In genomic region chr2:233832869-233833812, GRCh38 we compare ENCODE assay signal across 9 cellular contexts. TPM values are rescaled to one million over a fixed set of nuclear protein-coding genes. Genes with fewer than 3 reads are reported as not detected.
DNase-seq lines count a peak whose midpoint lies in the region; ATAC-seq and TF ChIP-seq lines count a peak whose summit lies in the region.
"Had no signal": no experiment of that assay in that cellular context is flagged by ENCODE, and none has a peak within 500 bp of the region (broad histone marks: within the 10 kb centered on the region; RNA-seq: fewer than 3 reads in every experiment).

No MANE protein-coding gene starts in this region.

- TF ChIP-seq CTCF in endothelial cell (IDR thresholded peaks at IDR 0.05; ENCODE audit: unreplicated experiment) = no peak
- TF ChIP-seq CTCF in retinal pigment epithelial cell (conservative IDR thresholded peaks at IDR 0.05; ENCODE audit: low read depth, low read length) = peak; percentile 61

- H3K27me3 Mint-ChIP-seq in activated T-cell treated with anti-CD3 and anti-CD28 coated beads, Interleukin-2, amount 50 U/mL, for 24 hours = no peaks in the 10 kb centered on the region
- H3K27me3 Mint-ChIP-seq in activated T-cell treated with anti-CD3 and anti-CD28 coated beads, Interleukin-2, amount 50 U/mL, for 4 hours (ENCODE audit: low read depth) = no peaks in the 10 kb centered on the region
- peaks cover 6% of the 10 kb centered on the region for H3K27me3 Mint-ChIP-seq in endothelial cell (ENCODE audit: unreplicated experiment)

- no peak overlapping the region for H3K27ac Mint-ChIP-seq in activated T-cell treated with anti-CD3 and anti-CD28 coated beads, Interleukin-2, amount 50 U/mL, for 24 hours
- no peak overlapping the region for H3K27ac Mint-ChIP-seq in endothelial cell (ENCODE audit: unreplicated experiment)

- peaks cover 3% of the 10 kb centered on the region for H3K4me1 Mint-ChIP-seq in activated T-cell treated with anti-CD3 and anti-CD28 coated beads, Interleukin-2, amount 50 U/mL, for 24 hours (ENCODE audit: low read depth)
- peaks cover 1% of the 10 kb centered on the region for H3K4me1 Mint-ChIP-seq in activated T-cell treated with anti-CD3 and anti-CD28 coated beads, Interleukin-2, amount 50 U/mL, for 4 hours (ENCODE audit: low read depth)
- H3K4me1 Mint-ChIP-seq in endothelial cell (ENCODE audit: unreplicated experiment) = no peaks in the 10 kb centered on the region

- peaks cover 44% of the 10 kb centered on the region for H3K36me3 Mint-ChIP-seq in activated T-cell treated with anti-CD3 and anti-CD28 coated beads, Interleukin-2, amount 50 U/mL, for 24 hours (ENCODE audit: low read depth)
- H3K36me3 Mint-ChIP-seq in activated T-cell treated with anti-CD3 and anti-CD28 coated beads, Interleukin-2, amount 50 U/mL, for 4 hours (ENCODE audit: insufficient read depth) = no peaks in the 10 kb centered on the region
- H3K36me3 Mint-ChIP-seq in endothelial cell (ENCODE audit: low read depth, unreplicated experiment) = peaks cover 1% of the 10 kb centered on the region

- H3K4me3 Mint-ChIP-seq in activated T-cell treated with anti-CD3 and anti-CD28 coated beads, Interleukin-2, amount 50 U/mL, for 24 hours = no peak overlapping the region
- no peak overlapping the region for H3K4me3 Mint-ChIP-seq in activated T-cell treated with anti-CD3 and anti-CD28 coated beads, Interleukin-2, amount 50 U/mL, for 4 hours
- H3K4me3 Mint-ChIP-seq in endothelial cell (ENCODE audit: unreplicated experiment) = no peak overlapping the region

- peak; percentile 16 for DNase-seq in activated T-cell treated with anti-CD3 and anti-CD28 coated beads, Interleukin-2, amount 50 U/mL, for 24 hours
- DNase-seq in activated T-cell treated with anti-CD3 and anti-CD28 coated beads, Interleukin-2, amount 50 U/mL, for 4 hours = no peak
- DNase-seq in NCI-H526 (lab: John Stamatoyannopoulos, UW) (peak; percentile 32 to 67), endothelial cell (ENCODE audit: low spot score) (peak; percentile 26), retinal pigment epithelial cell (ENCODE audit: low read depth) (no peak), cerebellar nuclear complex (lab: John Stamatoyannopoulos, UW) (no peak)
- no peak for DNase-seq in central memory CD4-positive, alpha-beta T cell

- ATAC-seq in activated T-cell treated with anti-CD3 and anti-CD28 coated beads, Interleukin-2, amount 50 U/mL, for 4 hours = no peak
- no peak for ATAC-seq in HG03175 (IDR thresholded peaks at IDR 0.05; ENCODE audit: unreplicated experiment)

- H3K9me3 Mint-ChIP-seq in activated T-cell treated with anti-CD3 and anti-CD28 coated beads, Interleukin-2, amount 50 U/mL, for 24 hours = no peaks in the 10 kb centered on the region
- no peaks in the 10 kb centered on the region for H3K9me3 Mint-ChIP-seq in activated T-cell treated with anti-CD3 and anti-CD28 coated beads, Interleukin-2, amount 50 U/mL, for 4 hours
- no peaks in the 10 kb centered on the region for H3K9me3 Mint-ChIP-seq in endothelial cell (ENCODE audit: unreplicated experiment)

- no peak overlapping the region for H3K4me3 ChIP-seq in retinal pigment epithelial cell (ENCODE audit: low read length)

RNA-seq across cellular contexts. Expression of gene HJURP, which starts 21.2 kb away (rescaled TPM):
- total RNA-seq in activated T-cell treated with anti-CD3 and anti-CD28 coated beads, Interleukin-2, amount 50 U/mL, for 4 hours = 1 to 10 TPM; 4.3 to 6.2 (median 5.8) TPM
- total RNA-seq in endothelial cell (ENCODE audit: unreplicated experiment) = 11.4 TPM

RNA-seq across cellular contexts. Expression of gene MROH2A, which starts 55.0 kb away (rescaled TPM):
- total RNA-seq in activated T-cell treated with anti-CD3 and anti-CD28 coated beads, Interleukin-2, amount 50 U/mL, for 4 hours = not detected
- 0.31 TPM for total RNA-seq in endothelial cell (ENCODE audit: unreplicated experiment)
- total RNA-seq: skeletal muscle tissue had no signal

Comparison
In these comparisons a context has a peak if more than half of its experiments do, and no peak if none do; other contexts are left out.
1. DNase-seq: peak in activated T-cell treated with anti-CD3 and anti-CD28 coated beads, Interleukin-2, amount 50 U/mL, for 24 hours (single experiment), NCI-H526 (2 of 2) and endothelial cell (single experiment); none in activated T-cell treated with anti-CD3 and anti-CD28 coated beads, Interleukin-2, amount 50 U/mL, for 4 hours (single experiment), retinal pigment epithelial cell (single experiment), central memory CD4-positive, alpha-beta T cell (single experiment) and cerebellar nuclear complex (0 of 2).